Comparison of ENCODE assay signal across 2 cellular contexts in the genomic region with DNA sequence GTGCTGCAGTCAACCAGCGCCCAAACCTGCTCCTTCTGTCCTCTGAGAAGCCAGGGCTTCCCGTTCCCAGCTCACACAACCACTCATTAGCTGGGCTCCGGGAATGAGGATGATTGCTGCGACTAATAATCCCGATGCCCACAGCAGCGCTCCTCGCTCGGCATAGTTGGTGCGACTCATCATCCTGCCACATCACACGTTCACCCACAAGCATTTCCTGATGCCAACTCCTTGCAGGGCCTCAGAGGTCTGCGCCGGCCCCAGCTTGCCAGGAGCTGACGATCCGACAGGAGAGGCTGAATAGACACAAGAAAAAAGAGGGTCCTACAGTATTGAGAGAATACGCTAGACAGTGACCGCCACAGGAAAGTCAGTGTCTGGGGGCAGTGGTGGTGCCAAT.
TF ChIP-seq lines count a peak whose summit lies in the region.

No MANE protein-coding gene starts in this region.

TF ChIP-seq in endothelial cell of umbilical vein, 7 proteins besides CTCF, POLR2A, EP300 and RAD21:
- TF ChIP-seq, protein P1, sequence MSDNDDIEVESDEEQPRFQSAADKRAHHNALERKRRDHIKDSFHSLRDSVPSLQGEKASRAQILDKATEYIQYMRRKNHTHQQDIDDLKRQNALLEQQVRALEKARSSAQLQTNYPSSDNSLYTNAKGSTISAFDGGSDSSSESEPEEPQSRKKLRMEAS (IDR thresholded peaks at IDR 0.05; ENCODE audit: insufficient read depth, insufficient read length), result no peak
- TF ChIP-seq POLR2AphosphoS5 (IDR thresholded peaks at IDR 0.05; ENCODE audit: insufficient read depth, low read depth, low read length) (peak; percentile 37), JUN (IDR thresholded peaks at IDR 0.05; ENCODE audit: borderline replicate concordance, insufficient read depth, insufficient read length, low read depth) (peak; percentile 23), MYC (IDR thresholded peaks at IDR 0.05; ENCODE audit: low read depth, low read length) (no peak), EZH2 (IDR thresholded peaks at IDR 0.05; ENCODE audit: borderline replicate concordance, low read depth, low read length, severe bottlenecking) (no peak), FOS (IDR thresholded peaks at IDR 0.05; ENCODE audit: borderline replicate concordance, insufficient read depth, low read length) (peak; percentile 59)

TF ChIP-seq in HEK293T, 16 proteins besides CTCF, POLR2A, EP300 and RAD21:
- TF ChIP-seq SUZ12 (IDR thresholded peaks at IDR 0.05) (no peak), FOXM1 (IDR thresholded peaks at IDR 0.05; ENCODE audit: borderline replicate concordance) (no peak), ELF4 (IDR thresholded peaks at IDR 0.05) (no peak), FOXA1 (IDR thresholded peaks at IDR 0.05) (no peak), LEF1 (IDR thresholded peaks at IDR 0.05; ENCODE audit: borderline replicate concordance) (no peak), L3MBTL2 (conservative IDR thresholded peaks at IDR 0.05) (no peak), CTBP1 (IDR thresholded peaks at IDR 0.05; ENCODE audit: borderline replicate concordance) (no peak), FOXK2 (IDR thresholded peaks at IDR 0.05) (no peak), SP1 (IDR thresholded peaks at IDR 0.05) (no peak), ARNT (IDR thresholded peaks at IDR 0.05) (no peak), ZNF384 (IDR thresholded peaks at IDR 0.05) (no peak), PKNOX1 (IDR thresholded peaks at IDR 0.05) (no peak), HDGF (IDR thresholded peaks at IDR 0.05; ENCODE audit: borderline replicate concordance) (no peak), NFRKB (IDR thresholded peaks at IDR 0.05) (no peak), BHLHE40 (IDR thresholded peaks at IDR 0.05; ENCODE audit: borderline replicate concordance) (no peak), TARDBP (IDR thresholded peaks at IDR 0.05) (no peak)
